ENCODE assay signal across 9 cellular contexts in the genomic region with DNA sequence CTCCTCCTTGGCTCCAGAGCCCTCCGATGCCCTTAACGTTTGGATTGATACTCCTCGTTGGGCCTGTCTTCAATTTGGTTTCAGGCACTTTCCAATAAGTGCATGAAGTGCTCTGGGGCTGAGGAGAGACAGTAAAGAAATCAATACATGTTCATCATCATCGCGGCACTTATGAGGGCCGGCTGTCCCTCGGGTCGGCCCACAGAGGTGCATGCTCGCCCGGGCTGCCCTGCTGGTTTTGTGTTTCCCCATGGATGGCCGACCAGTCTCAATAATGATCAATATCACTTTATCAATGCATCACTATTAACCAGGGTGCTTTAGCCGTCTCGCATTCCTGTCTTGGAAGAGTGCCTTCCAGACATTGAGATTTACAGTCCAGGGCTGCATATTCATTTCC.
"Had no signal": no experiment of that assay in that cellular context is flagged by ENCODE, and none has a peak within 500 bp of the region (broad histone marks: within the 10 kb centered on the region; RNA-seq: fewer than 3 reads in every experiment).

No MANE protein-coding gene starts in this region.

- H3K4me1 ChIP-seq: HAP-1 had no signal

- H3K27ac ChIP-seq: HL-60, KMS-11 had no signal

- H3K36me3 ChIP-seq: HAP-1 had no signal

- DNase-seq: GOT3, H7, HFFc6, KBM-7 had no signal

- H3K9me3 ChIP-seq: HAP-1 had no signal

- H3K4me3 ChIP-seq: HAP-1 had no signal

- ATAC-seq: HCT116, HepG2 had no signal
